ENCODE assay signal across 23 cellular contexts in genomic region chr10:19588608-19589007, GRCh38.
"Had no signal": no experiment of that assay in that cellular context is flagged by ENCODE, and none has a peak within 500 bp of the region (broad histone marks: within the 10 kb centered on the region; RNA-seq: fewer than 3 reads in every experiment).

No MANE protein-coding gene starts in this region.

- DNase-seq: activated CD4-positive, alpha-beta memory T cell treated with anti-CD3 and anti-CD28 coated beads, Interleukin-2, amount 10 ng/mL, durations not matched to agents 7 days and 5 days; activated CD4-positive, alpha-beta T cell treated with anti-CD3 and anti-CD28 coated beads for 36 hours; activated CD4-positive, alpha-beta T cell treated with anti-CD3 and anti-CD28 coated beads, Interleukin-2, amount 10 ng/mL, durations not matched to agents 24 days and 14 days; activated CD4-positive, CD25-positive, alpha-beta regulatory T cell; activated CD4-positive, CD25-positive, alpha-beta regulatory T cell treated with anti-CD3 and anti-CD28 coated beads, Interleukin-2, amount 50 U/mL, for 72 hours; activated CD8-positive, alpha-beta memory T cell treated with anti-CD3 and anti-CD28 coated beads, Interleukin-2, amount 50 U/mL, for 48 hours; activated gamma-delta T cell; activated naive CD4-positive, alpha-beta T cell; activated naive CD4-positive, alpha-beta T cell treated with anti-CD3 and anti-CD28 coated beads, Interleukin-2, amount 50 U/mL, for 16 hours; activated T-cell treated with anti-CD3 and anti-CD28 coated beads for 4 hours; activated T-cell treated with anti-CD3 and anti-CD28 coated beads, Interleukin-2, amount 50 U/mL, for 24 hours; activated T-cell treated with anti-CD3 and anti-CD28 coated beads, Interleukin-2, amount 50 U/mL, for 72 hours; amniotic stem cell; anterior cingulate cortex; brain microvascular endothelial cell; cortex of kidney; dermis blood vessel endothelial cell; effector CD4-positive, alpha-beta T cell; effector memory CD8-positive, alpha-beta T cell; erythroblast; foreskin melanocyte; T-helper 2 cell had no signal

- H3K4me3 ChIP-seq: esophagus muscularis mucosa had no signal

- ATAC-seq: activated CD4-positive, alpha-beta T cell treated with anti-CD3 and anti-CD28 coated beads for 36 hours; activated T-cell treated with anti-CD3 and anti-CD28 coated beads, Interleukin-2, amount 50 U/mL, for 72 hours; effector memory CD8-positive, alpha-beta T cell had no signal

- H3K4me1 ChIP-seq: esophagus muscularis mucosa had no signal

- H3K27ac ChIP-seq: brain microvascular endothelial cell, esophagus muscularis mucosa had no signal

- H3K36me3 ChIP-seq: brain microvascular endothelial cell, esophagus muscularis mucosa had no signal

- H3K9me3 ChIP-seq: esophagus muscularis mucosa had no signal

- H3K27me3 ChIP-seq: brain microvascular endothelial cell, esophagus muscularis mucosa had no signal
